In genomic region chr11:72969894-72970335, GRCh38 we compare ENCODE assay signal across 9 cellular contexts.
DNase-seq lines count a peak whose midpoint lies in the region; ATAC-seq and TF ChIP-seq lines count a peak whose summit lies in the region.
"Had no signal": no experiment of that assay in that cellular context is flagged by ENCODE, and none has a peak within 500 bp of the region (broad histone marks: within the 10 kb centered on the region; RNA-seq: fewer than 3 reads in every experiment).

No MANE protein-coding gene starts in this region.

- no peak overlapping the region for H3K27ac ChIP-seq in fibroblast of lung (ENCODE audit: insufficient read depth, low read length)

- no peaks in the 10 kb centered on the region for H3K9me3 ChIP-seq in fibroblast of lung (ENCODE audit: control insufficient read depth, insufficient read depth, low read depth, low read length)

- no peaks in the 10 kb centered on the region for H3K36me3 ChIP-seq in fibroblast of lung (ENCODE audit: control insufficient read depth, insufficient read depth, low read length)

- no peaks in the 10 kb centered on the region for H3K79me2 ChIP-seq in fibroblast of lung (ENCODE audit: control insufficient read depth, insufficient read depth, low read length)

- no peak overlapping the region for H2AFZ ChIP-seq in fibroblast of lung (ENCODE audit: low read length)

- H3K4me2 ChIP-seq in fibroblast of lung (ENCODE audit: extremely low read depth, insufficient read depth, low read length), result no peak overlapping the region

- DNase-seq in GM04503 (ENCODE audit: low read depth) (peak; percentile 62), MV-4-11 (lab: John Stamatoyannopoulos, UW) (peak; percentile 76), fibroblast of lung (ENCODE audit: low read depth in 2 of 2) (peak; percentile 82 to 95), NCI-H69 (lab: John Stamatoyannopoulos, UW) (no peak), globus pallidus (ENCODE audit: low spot score) (no peak), SHP77 (lab: John Stamatoyannopoulos, UW) (no peak), T1000 (lab: John Stamatoyannopoulos, UW) (no peak)

- peak; percentile 76 for ATAC-seq in GM21786 (IDR thresholded peaks at IDR 0.05; ENCODE audit: unreplicated experiment)

- peaks cover 17% of the 10 kb centered on the region for H3K4me1 ChIP-seq in fibroblast of lung (ENCODE audit: control insufficient read depth, extremely low read depth, insufficient read depth, low read length)

- no peak overlapping the region for H3K9ac ChIP-seq in fibroblast of lung (ENCODE audit: insufficient read depth, low read length)

- no peak overlapping the region for H3K4me3 ChIP-seq in fibroblast of lung (replicated peaks in 1 of 4; ENCODE audit: control extremely low read depth in 1 of 4, insufficient read depth in 1 of 4, low read depth in 3 of 4, low read length in 4 of 4)
- H3K4me3 ChIP-seq: lung had no signal

- no peak for TF ChIP-seq CTCF in fibroblast of lung (conservative IDR thresholded peaks at IDR 0.05 in 1 of 2, IDR thresholded peaks at IDR 0.05 in 1 of 2; ENCODE audit: low read depth in 1 of 2, low read length in 2 of 2)

- H3K27me3 ChIP-seq in fibroblast of lung (ENCODE audit: control insufficient read depth, insufficient read depth, low read length), result no peaks in the 10 kb centered on the region

- H4K20me1 ChIP-seq in fibroblast of lung (ENCODE audit: control insufficient read depth, extremely low read depth, insufficient read depth, low read length), result no peaks in the 10 kb centered on the region

Comparison
In these comparisons a context has a peak if more than half of its experiments do, and no peak if none do; other contexts are left out.
1. DNase-seq: peak in GM04503 (single experiment), MV-4-11 (single experiment) and fibroblast of lung (2 of 2); none in NCI-H69 (single experiment), globus pallidus (single experiment), SHP77 (0 of 2) and T1000 (single experiment).